2 cellular contexts compared by ENCODE assay signal in genomic region chr9:24970780-24971179, GRCh38.
A peak's percentile ranks its signal among the peaks of the same experiment; 100 is the strongest.
DNase-seq lines count a peak whose midpoint lies in the region; TF ChIP-seq lines count a peak whose summit lies in the region.
"Not testable (repeated sequence)": the region's sequence is repeated elsewhere in the genome, so short reads cannot be mapped to it uniquely, and the experiment has no call there.

No MANE protein-coding gene starts in this region.

- not testable (repeated sequence) for H3K36me3 ChIP-seq in spleen

- DNase-seq in posterior vena cava (ENCODE audit: low spot score): peak; percentile 64
- DNase-seq in spleen: peak; percentile 19

- not testable (repeated sequence) for H3K27ac ChIP-seq in spleen

- WGBS in spleen, 5 donors: 86 to 99% (median 97%) methylated on average over 8 of the region's 8 CpGs

- not testable (repeated sequence) for H3K4me1 ChIP-seq in spleen

- not testable (repeated sequence) for TF ChIP-seq POLR2A in spleen (IDR thresholded peaks at IDR 0.05)

- H3K27me3 ChIP-seq in spleen (replicated peaks in 1 of 7): not testable (repeated sequence)

- intact Hi-C loops in posterior vena cava (cut with DNase I); spleen (cut with DNase I; ENCODE audit: low total_unique reads): not testable (repeated sequence)

- H3K4me3 ChIP-seq in spleen: not testable (repeated sequence)

- peaks cover 0 to 24% (median 13%) of the 10 kb centered on the region in 8 donors for H3K9me3 ChIP-seq in spleen

- not testable (repeated sequence) for TF ChIP-seq CTCF in spleen (IDR thresholded peaks at IDR 0.05 in 8 of 11, conservative IDR thresholded peaks at IDR 0.05 in 3 of 11)
